Comparison of ENCODE assay signal across 8 cellular contexts in genomic region chr19:45681391-45682015, GRCh38. TPM values are rescaled to one million over a fixed set of nuclear protein-coding genes. Genes with fewer than 3 reads are reported as not detected.
A peak's percentile ranks its signal among the peaks of the same experiment; 100 is the strongest.
DNase-seq lines count a peak whose midpoint lies in the region; ATAC-seq lines count a peak whose summit lies in the region.

No MANE protein-coding gene starts in this region.

- H3K4me1 ChIP-seq in BLaER1: peaks cover 18% of the 10 kb centered on the region
- no peaks in the 10 kb centered on the region for H3K4me1 ChIP-seq in HUES64 (ENCODE audit: insufficient read depth, low read length)
- H3K4me1 ChIP-seq in NT2/D1 (ENCODE audit: insufficient read depth, insufficient read length): peaks cover 4% of the 10 kb centered on the region
- H3K4me1 ChIP-seq in mononuclear cell (ENCODE audit: insufficient read depth, low read length): peaks cover 30% of the 10 kb centered on the region

- H3K4me2 ChIP-seq in BLaER1: peak overlapping the region; percentile 92

- peak overlapping the region; percentile 59 for H3K4me3 ChIP-seq in BLaER1
- peak overlapping the region; percentile 49 for H3K4me3 ChIP-seq in HUES64 (ENCODE audit: low read length)
- peak overlapping the region; percentile 15 for H3K4me3 ChIP-seq in NT2/D1 (ENCODE audit: insufficient read length, low read depth)
- H3K4me3 ChIP-seq in mononuclear cell (ENCODE audit: low read length): peak overlapping the region; percentile 14

- H3K36me3 ChIP-seq in BLaER1 (peaks cover 37% of the 10 kb centered on the region), HUES64 (ENCODE audit: insufficient read depth, low read length) (peaks cover 27% of the 10 kb centered on the region), NT2/D1 (ENCODE audit: insufficient read depth, insufficient read length, low read length) (peaks cover 25% of the 10 kb centered on the region)

- peaks cover 34% of the 10 kb centered on the region for H4K20me1 ChIP-seq in BLaER1

- H3K27ac ChIP-seq in BLaER1 (peak overlapping the region; percentile 59; the same call in 1 of the 2 replicates), HUES64 (ENCODE audit: low read depth, low read length) (no peak overlapping the region)

- DNase-seq in NT2/D1 (ENCODE audit: low read depth, low spot score) (peak; percentile 47), activated T-cell treated with anti-CD3 and anti-CD28 coated beads for 24 hours (ENCODE audit: low read depth) (peak; percentile 78), epidermal melanocyte (ENCODE audit: insufficient read length, low spot score) (peak; percentile 93)
- DNase-seq in stimulated activated CD8-positive, alpha-beta memory T cell treated with anti-CD3 and anti-CD28 coated beads, Interleukin-2, amount 100 ng/mL, for 1 hour (ENCODE audit: low read depth in 2 of 2): peak; percentile 73 to 75

- H3K27me3 ChIP-seq in BLaER1 (peaks cover 32% of the 10 kb centered on the region), HUES64 (ENCODE audit: insufficient read depth, low read length) (peaks cover 26% of the 10 kb centered on the region), NT2/D1 (ENCODE audit: insufficient read depth, insufficient read length) (peaks cover 22% of the 10 kb centered on the region), mononuclear cell (ENCODE audit: insufficient read depth, low read length) (peaks cover 19% of the 10 kb centered on the region)

- H3K9ac ChIP-seq in BLaER1: peak overlapping the region; percentile 65
- peak overlapping the region; percentile 36; the same call in 1 of the 2 replicates for H3K9ac ChIP-seq in HUES64 (ENCODE audit: low read depth, low read length)
- H3K9ac ChIP-seq in NT2/D1 (ENCODE audit: insufficient read length, low read depth): peak overlapping the region; percentile 42

- 10% methylated on average over 51 of the region's 51 CpGs for WGBS in HUES64

- ATAC-seq in GM19395 (IDR thresholded peaks at IDR 0.05; ENCODE audit: unreplicated experiment): peak; percentile 56

- H3K9me3 ChIP-seq in BLaER1: no peaks in the 10 kb centered on the region
- H3K9me3 ChIP-seq in HUES64 (ENCODE audit: insufficient read depth, low read depth, low read length): no peaks in the 10 kb centered on the region
- no peaks in the 10 kb centered on the region for H3K9me3 ChIP-seq in NT2/D1 (ENCODE audit: insufficient read depth, low read length)
- no peaks in the 10 kb centered on the region for H3K9me3 ChIP-seq in mononuclear cell (ENCODE audit: low read depth, low read length)

RNA-seq across cellular contexts. Expression of gene SNRPD2, which starts 10.2 kb away (rescaled TPM):
- polyA plus RNA-seq in HUES64 (2013, experiment 1 of 2): 496 TPM
- 551 TPM for polyA plus RNA-seq in HUES64 (2013, experiment 2 of 2)
- 158 TPM for total RNA-seq in mononuclear cell

RNA-seq across cellular contexts. Expression of gene QPCTL, which starts 11.0 kb away (rescaled TPM):
- 12.6 TPM for polyA plus RNA-seq in HUES64 (2013, experiment 1 of 2)
- 17.4 TPM for polyA plus RNA-seq in HUES64 (2013, experiment 2 of 2)
- 2.5 TPM for total RNA-seq in mononuclear cell

RNA-seq across cellular contexts. Expression of gene GIPR, which starts 13.5 kb away (rescaled TPM):
- polyA plus RNA-seq in HUES64 (2013, experiment 1 of 2): 0.15 TPM
- 0.32 TPM for polyA plus RNA-seq in HUES64 (2013, experiment 2 of 2)
- total RNA-seq in mononuclear cell: 1.2 TPM

RNA-seq across cellular contexts. Expression of gene EML2, which starts 42.3 kb away (rescaled TPM):
- polyA plus RNA-seq in HUES64 (2013, experiment 1 of 2): 9.3 TPM
- 15.7 TPM for polyA plus RNA-seq in HUES64 (2013, experiment 2 of 2)
- total RNA-seq in mononuclear cell: 13.9 TPM

RNA-seq across cellular contexts. Expression of gene FBXO46, which starts 49.2 kb away (rescaled TPM):
- 14.2 TPM for polyA plus RNA-seq in HUES64 (2013, experiment 1 of 2)
- 13.4 TPM for polyA plus RNA-seq in HUES64 (2013, experiment 2 of 2)
- total RNA-seq in mononuclear cell: 8.0 TPM
